In the genomic region with DNA sequence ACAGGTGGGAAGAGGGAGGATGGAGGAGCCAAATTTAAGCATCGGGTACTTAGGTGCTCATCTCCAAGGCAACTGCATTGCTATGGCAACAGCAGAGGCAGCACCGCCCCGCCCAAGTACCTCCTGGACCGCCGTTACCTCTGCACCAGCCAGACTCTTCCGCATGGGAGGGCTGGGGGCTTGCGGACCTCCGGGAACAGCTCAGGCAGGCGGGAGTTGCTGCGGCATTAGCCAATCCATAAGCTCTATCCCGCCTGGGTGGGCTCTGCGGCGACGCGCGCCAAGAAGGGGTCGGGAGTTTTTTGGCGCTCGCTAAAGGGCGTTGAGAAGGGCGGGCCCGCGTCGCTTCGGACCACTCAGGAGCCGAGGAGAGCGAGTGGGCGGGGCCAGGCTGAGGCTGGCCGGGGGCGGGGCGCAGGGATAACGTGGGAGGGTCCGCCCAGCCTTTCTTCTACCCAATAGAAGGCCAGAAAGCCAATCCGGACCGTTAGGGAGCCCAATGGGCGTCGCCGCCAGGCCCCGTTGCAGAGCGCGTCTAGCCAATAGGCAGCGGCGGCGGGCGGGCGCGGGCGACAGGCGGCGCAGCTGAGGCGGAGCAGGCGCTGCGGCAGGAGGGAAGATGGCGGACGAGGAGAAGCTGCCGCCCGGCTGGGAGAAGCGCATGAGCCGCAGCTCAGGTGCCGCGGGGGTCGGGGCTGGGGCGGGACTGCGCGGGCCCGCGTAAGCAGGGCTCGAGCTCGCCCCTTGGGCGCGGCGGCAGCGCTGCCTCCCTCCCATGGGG, we compare ENCODE assay signal across 1 cellular context.
TF ChIP-seq lines count a peak whose summit lies in the region.

Gene PIN1 (plus strand): TSS at position 593 of the 781 bp plus-strand sequence. CDS start 27 bp downstream, at position 620.

TF ChIP-seq in K562, 482 proteins besides CTCF, POLR2A, EP300 and RAD21 (continued from another document and continues in another):
- TF ChIP-seq, protein P1, sequence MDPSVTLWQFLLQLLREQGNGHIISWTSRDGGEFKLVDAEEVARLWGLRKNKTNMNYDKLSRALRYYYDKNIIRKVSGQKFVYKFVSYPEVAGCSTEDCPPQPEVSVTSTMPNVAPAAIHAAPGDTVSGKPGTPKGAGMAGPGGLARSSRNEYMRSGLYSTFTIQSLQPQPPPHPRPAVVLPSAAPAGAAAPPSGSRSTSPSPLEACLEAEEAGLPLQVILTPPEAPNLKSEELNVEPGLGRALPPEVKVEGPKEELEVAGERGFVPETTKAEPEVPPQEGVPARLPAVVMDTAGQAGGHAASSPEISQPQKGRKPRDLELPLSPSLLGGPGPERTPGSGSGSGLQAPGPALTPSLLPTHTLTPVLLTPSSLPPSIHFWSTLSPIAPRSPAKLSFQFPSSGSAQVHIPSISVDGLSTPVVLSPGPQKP (CRISPR knock-in tag; IDR thresholded peaks at IDR 0.05), result no peak
- TF ChIP-seq ZFPM2 (CRISPR knock-in tag; IDR thresholded peaks at IDR 0.05), result no peak
- TF ChIP-seq HMGN3 (IDR thresholded peaks at IDR 0.05; ENCODE audit: borderline replicate concordance, extremely low read depth, insufficient read length, low read depth, low read length), result peak; percentile 86
- TF ChIP-seq SMARCA4 (IDR thresholded peaks at IDR 0.05), result no peak
- TF ChIP-seq, protein P2, sequence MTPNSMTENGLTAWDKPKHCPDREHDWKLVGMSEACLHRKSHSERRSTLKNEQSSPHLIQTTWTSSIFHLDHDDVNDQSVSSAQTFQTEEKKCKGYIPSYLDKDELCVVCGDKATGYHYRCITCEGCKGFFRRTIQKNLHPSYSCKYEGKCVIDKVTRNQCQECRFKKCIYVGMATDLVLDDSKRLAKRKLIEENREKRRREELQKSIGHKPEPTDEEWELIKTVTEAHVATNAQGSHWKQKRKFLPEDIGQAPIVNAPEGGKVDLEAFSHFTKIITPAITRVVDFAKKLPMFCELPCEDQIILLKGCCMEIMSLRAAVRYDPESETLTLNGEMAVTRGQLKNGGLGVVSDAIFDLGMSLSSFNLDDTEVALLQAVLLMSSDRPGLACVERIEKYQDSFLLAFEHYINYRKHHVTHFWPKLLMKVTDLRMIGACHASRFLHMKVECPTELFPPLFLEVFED (CRISPR knock-in tag; conservative IDR thresholded peaks at IDR 0.05), result no peak
- TF ChIP-seq SMARCA5 (IDR thresholded peaks at IDR 0.05), result no peak
- no peak for TF ChIP-seq ATF3 (IDR thresholded peaks at IDR 0.05)
- TF ChIP-seq ATF3 (CRISPR knock-in tag; conservative IDR thresholded peaks at IDR 0.05), result no peak
- peak; percentile 35; the same call in 1 of the 2 replicates for TF ChIP-seq MYC (IDR thresholded peaks at IDR 0.05; ENCODE audit: low read depth, low read length)
- TF ChIP-seq MYC (CRISPR knock-in tag; IDR thresholded peaks at IDR 0.05; ENCODE audit: borderline replicate concordance, low read depth), result no peak
- TF ChIP-seq MAX (CRISPR knock-in tag; IDR thresholded peaks at IDR 0.05), result peak; percentile 74
- TF ChIP-seq E4F1 (CRISPR knock-in tag; IDR thresholded peaks at IDR 0.05; ENCODE audit: borderline replicate concordance), result no peak
- no peak for TF ChIP-seq BDP1 (IDR thresholded peaks at IDR 0.05; ENCODE audit: insufficient read depth, insufficient read length)
- peak; percentile 77 for TF ChIP-seq C11orf30 (IDR thresholded peaks at IDR 0.05; ENCODE audit: low read depth)
- TF ChIP-seq HDAC1 (IDR thresholded peaks at IDR 0.05), result peak in 1 of 2 experiments; percentile 80; a peak in 2 of 4 replicates
- TF ChIP-seq RBM25 (IDR thresholded peaks at IDR 0.05; ENCODE audit: low read depth, low read length, severe bottlenecking), result peak; percentile 100
- TF ChIP-seq PRMT5 (CRISPR knock-in tag; IDR thresholded peaks at IDR 0.05), result no peak
- TF ChIP-seq BRD9 (IDR thresholded peaks at IDR 0.05; ENCODE audit: low read depth, partially characterized antibody), result no peak
- TF ChIP-seq MLX (CRISPR knock-in tag; conservative IDR thresholded peaks at IDR 0.05), result no peak
- no peak for TF ChIP-seq EWSR1 (IDR thresholded peaks at IDR 0.05; ENCODE audit: borderline replicate concordance, low read depth, partially characterized antibody)
- TF ChIP-seq MTA1 (IDR thresholded peaks at IDR 0.05; ENCODE audit: borderline replicate concordance), result peak; percentile 54; the same call in 1 of the 2 replicates
- no peak for TF ChIP-seq NCOA6 (IDR thresholded peaks at IDR 0.05)
- TF ChIP-seq, protein P3, sequence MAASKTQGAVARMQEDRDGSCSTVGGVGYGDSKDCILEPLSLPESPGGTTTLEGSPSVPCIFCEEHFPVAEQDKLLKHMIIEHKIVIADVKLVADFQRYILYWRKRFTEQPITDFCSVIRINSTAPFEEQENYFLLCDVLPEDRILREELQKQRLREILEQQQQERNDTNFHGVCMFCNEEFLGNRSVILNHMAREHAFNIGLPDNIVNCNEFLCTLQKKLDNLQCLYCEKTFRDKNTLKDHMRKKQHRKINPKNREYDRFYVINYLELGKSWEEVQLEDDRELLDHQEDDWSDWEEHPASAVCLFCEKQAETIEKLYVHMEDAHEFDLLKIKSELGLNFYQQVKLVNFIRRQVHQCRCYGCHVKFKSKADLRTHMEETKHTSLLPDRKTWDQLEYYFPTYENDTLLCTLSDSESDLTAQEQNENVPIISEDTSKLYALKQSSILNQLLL (CRISPR knock-in tag; IDR thresholded peaks at IDR 0.05; ENCODE audit: borderline replicate concordance), result no peak
- no peak for TF ChIP-seq ZFP1 (CRISPR knock-in tag; IDR thresholded peaks at IDR 0.05)
- TF ChIP-seq SIN3B (IDR thresholded peaks at IDR 0.05; ENCODE audit: low read depth), result peak; percentile 79
- TF ChIP-seq ZBTB7A (IDR thresholded peaks at IDR 0.05; ENCODE audit: borderline replicate concordance, control insufficient read depth, low read depth, low read length), result peak; percentile 52; the same call in 1 of the 2 replicates
- TF ChIP-seq BRCA1 (IDR thresholded peaks at IDR 0.05), result no peak
- TF ChIP-seq BRCA1 (CRISPR knock-in tag; IDR thresholded peaks at IDR 0.05), result no peak
- TF ChIP-seq ZNF3 (CRISPR knock-in tag; IDR thresholded peaks at IDR 0.05), result no peak
- no peak for TF ChIP-seq ZNF165 (CRISPR knock-in tag; IDR thresholded peaks at IDR 0.05; ENCODE audit: borderline replicate concordance)
- TF ChIP-seq CBFB (CRISPR knock-in tag; IDR thresholded peaks at IDR 0.05), result 0 out of 2 replicates have a peak, but pooled peaks have one; percentile 23
- TF ChIP-seq, protein P4, sequence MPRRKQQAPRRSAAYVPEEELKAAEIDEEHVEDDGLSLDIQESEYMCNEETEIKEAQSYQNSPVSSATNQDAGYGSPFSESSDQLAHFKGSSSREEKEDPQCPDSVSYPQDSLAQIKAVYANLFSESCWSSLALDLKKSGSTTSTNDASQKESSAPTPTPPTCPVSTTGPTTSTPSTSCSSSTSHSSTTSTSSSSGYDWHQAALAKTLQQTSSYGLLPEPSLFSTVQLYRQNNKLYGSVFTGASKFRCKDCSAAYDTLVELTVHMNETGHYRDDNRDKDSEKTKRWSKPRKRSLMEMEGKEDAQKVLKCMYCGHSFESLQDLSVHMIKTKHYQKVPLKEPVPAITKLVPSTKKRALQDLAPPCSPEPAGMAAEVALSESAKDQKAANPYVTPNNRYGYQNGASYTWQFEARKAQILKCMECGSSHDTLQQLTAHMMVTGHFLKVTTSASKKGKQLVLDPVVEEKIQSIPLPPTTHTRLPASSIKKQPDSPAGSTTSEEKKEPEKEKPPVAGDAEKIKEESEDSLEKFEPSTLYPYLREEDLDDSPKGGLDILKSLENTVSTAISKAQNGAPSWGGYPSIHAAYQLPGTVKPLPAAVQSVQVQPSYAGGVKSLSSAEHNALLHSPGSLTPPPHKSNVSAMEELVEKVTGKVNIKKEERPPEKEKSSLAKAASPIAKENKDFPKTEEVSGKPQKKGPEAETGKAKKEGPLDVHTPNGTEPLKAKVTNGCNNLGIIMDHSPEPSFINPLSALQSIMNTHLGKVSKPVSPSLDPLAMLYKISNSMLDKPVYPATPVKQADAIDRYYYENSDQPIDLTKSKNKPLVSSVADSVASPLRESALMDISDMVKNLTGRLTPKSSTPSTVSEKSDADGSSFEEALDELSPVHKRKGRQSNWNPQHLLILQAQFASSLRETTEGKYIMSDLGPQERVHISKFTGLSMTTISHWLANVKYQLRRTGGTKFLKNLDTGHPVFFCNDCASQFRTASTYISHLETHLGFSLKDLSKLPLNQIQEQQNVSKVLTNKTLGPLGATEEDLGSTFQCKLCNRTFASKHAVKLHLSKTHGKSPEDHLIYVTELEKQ (CRISPR knock-in tag; IDR thresholded peaks at IDR 0.05), result no peak
- peak; percentile 99 for TF ChIP-seq BMI1 (IDR thresholded peaks at IDR 0.05; ENCODE audit: low read length)
- peak; percentile 71 to 96 (median 93) for TF ChIP-seq YY1 (IDR thresholded peaks at IDR 0.05; ENCODE audit: borderline replicate concordance in 1 of 3, control insufficient read depth in 1 of 3, extremely low read depth in 1 of 3, insufficient read depth in 3 of 3, insufficient read length in 1 of 3, insufficient replicate concordance in 2 of 3, low read depth in 1 of 3, low read length in 2 of 3)
- TF ChIP-seq POLR2AphosphoS5 (IDR thresholded peaks at IDR 0.05; ENCODE audit: control insufficient read depth, insufficient read depth, low read depth, low read length), result peak; percentile 55; the same call in 1 of the 2 replicates
- no peak for TF ChIP-seq PHTF2 (CRISPR knock-in tag; IDR thresholded peaks at IDR 0.05)
- TF ChIP-seq ZNF23 (CRISPR knock-in tag; IDR thresholded peaks at IDR 0.05), result no peak
- peak; percentile 70 for TF ChIP-seq HINFP (tag; conservative IDR thresholded peaks at IDR 0.05; ENCODE audit: low read depth)
- no peak for TF ChIP-seq GTF2F1 (IDR thresholded peaks at IDR 0.05; ENCODE audit: low read depth, low read length)
- peak; percentile 47; the same call in 1 of the 2 replicates for TF ChIP-seq MTA3 (IDR thresholded peaks at IDR 0.05; ENCODE audit: borderline replicate concordance)
- no peak for TF ChIP-seq ZNF778 (CRISPR knock-in tag; IDR thresholded peaks at IDR 0.05)
- TF ChIP-seq NFRKB (IDR thresholded peaks at IDR 0.05; ENCODE audit: low read depth), result peak; percentile 58
- no peak for TF ChIP-seq IRF1 (CRISPR knock-in tag; IDR thresholded peaks at IDR 0.05; ENCODE audit: borderline replicate concordance)
- TF ChIP-seq JUN (IDR thresholded peaks at IDR 0.05; ENCODE audit: borderline replicate concordance, low read depth, low read length), result no peak
- TF ChIP-seq JUN (CRISPR knock-in tag; IDR thresholded peaks at IDR 0.05; ENCODE audit: borderline replicate concordance), result 0 out of 2 replicates have a peak, but pooled peaks have one; percentile 80
- TF ChIP-seq ZNF785 (CRISPR knock-in tag; IDR thresholded peaks at IDR 0.05), result no peak
- TF ChIP-seq IRF2 (CRISPR knock-in tag; IDR thresholded peaks at IDR 0.05), result no peak
- TF ChIP-seq HNRNPH1 (optimal IDR thresholded peaks at IDR 0.05; ENCODE audit: low read depth, low read length), result no peak
- no peak for TF ChIP-seq NR4A1 (CRISPR knock-in tag; IDR thresholded peaks at IDR 0.05)
- TF ChIP-seq NR4A1 (tag; IDR thresholded peaks at IDR 0.05), result no peak
